In genomic region chr1:238465449-238465848, GRCh38 we compare ENCODE assay signal across 29 cellular contexts.
DNase-seq lines count a peak whose midpoint lies in the region; ATAC-seq and TF ChIP-seq lines count a peak whose summit lies in the region.
"Had no signal": no experiment of that assay in that cellular context is flagged by ENCODE, and none has a peak within 500 bp of the region (broad histone marks: within the 10 kb centered on the region; RNA-seq: fewer than 3 reads in every experiment).

No MANE protein-coding gene starts in this region.

- no peak overlapping the region for H3K4me3 ChIP-seq in brain microvascular endothelial cell (ENCODE audit: low read depth, low read length)
- H3K4me3 ChIP-seq: ascending aorta, Peyer's patch, prostate gland, right lobe of liver had no signal

- no peak overlapping the region for H3K27ac Mint-ChIP-seq in stimulated activated naive CD8-positive, alpha-beta T cell treated with anti-CD3 and anti-CD28 coated beads, Interleukin-15, amount 100 ng/mL, for 72 hours
- H3K27ac Mint-ChIP-seq: activated B cell treated with CpG ODN at 0.5 μM for 24 hours; activated naive CD8-positive, alpha-beta T cell treated with anti-CD3 and anti-CD28 coated beads for 36 hours; activated T-cell treated with anti-CD3 and anti-CD28 coated beads, Interleukin-2, amount 50 U/mL, for 24 hours; H9; mesothelial cell of epicardium; stimulated activated naive CD8-positive, alpha-beta T cell treated with anti-CD3 and anti-CD28 coated beads, Interleukin-15, Interleukin-2, amounts not matched to agents 100 ng/mL and 50 ng/mL, for 24 hours had no signal

- TF ChIP-seq CTCF in brain microvascular endothelial cell (IDR thresholded peaks at IDR 0.05; ENCODE audit: low read depth, low read length, missing control alignments): no peak

- peaks cover 22 to 30% of the 10 kb centered on the region in 2 donors for H3K9me3 Mint-ChIP-seq in stimulated activated naive CD8-positive, alpha-beta T cell treated with anti-CD3 and anti-CD28 coated beads, Interleukin-15, amount 100 ng/mL, for 72 hours
- H3K9me3 Mint-ChIP-seq: H9 had no signal

- no peaks in the 10 kb centered on the region for H3K36me3 ChIP-seq in brain microvascular endothelial cell (replicated peaks)
- H3K36me3 ChIP-seq: ascending aorta, Peyer's patch, prostate gland, right lobe of liver had no signal

- no peak for ATAC-seq in HG03039 (IDR thresholded peaks at IDR 0.05; ENCODE audit: unreplicated experiment)
- no peak for ATAC-seq in stimulated activated naive CD8-positive, alpha-beta T cell treated with anti-CD3 and anti-CD28 coated beads, Interleukin-15, amount 100 ng/mL, for 72 hours
- ATAC-seq: left ventricle myocardium superior, right lobe of liver had no signal

- H3K4me3 Mint-ChIP-seq in stimulated activated naive CD8-positive, alpha-beta T cell treated with anti-CD3 and anti-CD28 coated beads, Interleukin-15, amount 100 ng/mL, for 72 hours: no peak overlapping the region
- H3K4me3 Mint-ChIP-seq: activated B cell treated with CpG ODN at 0.5 μM for 24 hours; activated naive CD8-positive, alpha-beta T cell treated with anti-CD3 and anti-CD28 coated beads for 36 hours; activated T-cell treated with anti-CD3 and anti-CD28 coated beads, Interleukin-2, amount 50 U/mL, for 24 hours; H9; mesothelial cell of epicardium; stimulated activated naive CD8-positive, alpha-beta T cell treated with anti-CD3 and anti-CD28 coated beads, Interleukin-15, Interleukin-2, amounts not matched to agents 100 ng/mL and 50 ng/mL, for 24 hours had no signal

- H3K27ac ChIP-seq in brain microvascular endothelial cell: no peak overlapping the region
- H3K27ac ChIP-seq: ascending aorta, Peyer's patch, prostate gland, right lobe of liver had no signal

- H3K27me3 Mint-ChIP-seq in stimulated activated naive CD8-positive, alpha-beta T cell treated with anti-CD3 and anti-CD28 coated beads, Interleukin-15, amount 100 ng/mL, for 72 hours: no peaks in the 10 kb centered on the region
- H3K27me3 Mint-ChIP-seq: activated B cell treated with CpG ODN at 0.5 μM for 24 hours; activated naive CD8-positive, alpha-beta T cell treated with anti-CD3 and anti-CD28 coated beads for 36 hours; activated T-cell treated with anti-CD3 and anti-CD28 coated beads, Interleukin-2, amount 50 U/mL, for 24 hours; stimulated activated naive CD8-positive, alpha-beta T cell treated with anti-CD3 and anti-CD28 coated beads, Interleukin-15, Interleukin-2, amounts not matched to agents 100 ng/mL and 50 ng/mL, for 24 hours had no signal

- H3K27me3 ChIP-seq in brain microvascular endothelial cell (replicated peaks): no peaks in the 10 kb centered on the region
- H3K27me3 ChIP-seq: ascending aorta, Peyer's patch, right lobe of liver had no signal

- DNase-seq in COLO829 (ENCODE audit: low spot score): peak; percentile 62
- peak; percentile 63 for DNase-seq in SK-MEL-5 (ENCODE audit: low read depth, low spot score)
- DNase-seq in dedifferentiated amniotic fluid mesenchymal stem cell (ENCODE audit: extremely low spot score): peak; percentile 23
- peak; percentile 9 for DNase-seq in left kidney (ENCODE audit: low read depth, low spot score)
- no peak for DNase-seq in brain microvascular endothelial cell
- DNase-seq in GDM1 (lab: John Stamatoyannopoulos, UW): no peak
- DNase-seq in stimulated activated naive CD8-positive, alpha-beta T cell treated with anti-CD3 and anti-CD28 coated beads, Interleukin-15, amount 100 ng/mL, for 72 hours: no peak
- DNase-seq: activated B cell treated with CpG ODN at 0.5 μM for 24 hours; activated CD4-positive, alpha-beta T cell treated with anti-CD3 and anti-CD28 coated beads, Interleukin-2, amount 50 U/mL, for 1 hour; activated effector memory CD4-positive, alpha-beta T cell treated with anti-CD3 and anti-CD28 coated beads, Interleukin-2, amount 50 U/mL, for 16 hours; activated naive CD8-positive, alpha-beta T cell treated with anti-CD3 and anti-CD28 coated beads for 36 hours; activated T-cell treated with anti-CD3 and anti-CD28 coated beads, Interleukin-2, amount 50 U/mL, for 24 hours; Calu3; caudate nucleus; DND-41; H9; left ventricle myocardium superior; NCI-H146; NCI-H345; NCI-H82; Peyer's patch; right lobe of liver; SHP77 treated with DMSO at 0.1 percent for 48 hours; stimulated activated CD8-positive, alpha-beta memory T cell treated with anti-CD3 and anti-CD28 coated beads, Interleukin-4, amount 100 ng/mL, for 48 hours had no signal

- H3K4me1 Mint-ChIP-seq in stimulated activated naive CD8-positive, alpha-beta T cell treated with anti-CD3 and anti-CD28 coated beads, Interleukin-15, amount 100 ng/mL, for 72 hours: no peaks in the 10 kb centered on the region
- H3K4me1 Mint-ChIP-seq: activated B cell treated with CpG ODN at 0.5 μM for 24 hours; activated naive CD8-positive, alpha-beta T cell treated with anti-CD3 and anti-CD28 coated beads for 36 hours had no signal

- in situ Hi-C loops in SK-MEL-5 (cut with HindIII; ENCODE audit: low pct_unique_long_range_greater_than_20kb, low sequenced_read_pairs): no loop called here
- in situ Hi-C loops in brain microvascular endothelial cell (cut with HindIII; ENCODE audit: low pct_ligation_motif_present, low sequenced_read_pairs): loop anchor here (25.0 kb wide), 1 partner anchor 197 kb away; no protein-coding TSS in a partner anchor

Comparison
In these comparisons a context has a peak if more than half of its experiments do, and no peak if none do; other contexts are left out.
1. DNase-seq: peak in COLO829 (single experiment), SK-MEL-5 (single experiment), dedifferentiated amniotic fluid mesenchymal stem cell (single experiment) and left kidney (single experiment); none in brain microvascular endothelial cell (single experiment), GDM1 (single experiment) and stimulated activated naive CD8-positive, alpha-beta T cell treated with anti-CD3 and anti-CD28 coated beads, Interleukin-15, amount 100 ng/mL, for 72 hours (0 of 2).